In genomic region chr3:158710601-158711000, GRCh38 we compare ENCODE assay signal across 19 cellular contexts. TPM values are rescaled to one million over a fixed set of nuclear protein-coding genes. Genes with fewer than 3 reads are reported as not detected.
"Had no signal": no experiment of that assay in that cellular context is flagged by ENCODE, and none has a peak within 500 bp of the region (broad histone marks: within the 10 kb centered on the region; RNA-seq: fewer than 3 reads in every experiment).

No MANE protein-coding gene starts in this region.

- H3K36me3 ChIP-seq: thoracic aorta had no signal

- ATAC-seq: lower lobe of right lung had no signal

- H3K27ac ChIP-seq: esophagus squamous epithelium, lower lobe of right lung, upper lobe of right lung had no signal

- H3K4me3 ChIP-seq: coronary artery, esophagus squamous epithelium, lower lobe of right lung, sigmoid colon, stomach, thoracic aorta, upper lobe of right lung had no signal

- DNase-seq: activated CD4-positive, alpha-beta T cell treated with anti-CD3 and anti-CD28 coated beads, Interleukin-2, amount 50 U/mL, for 1 hour; activated CD4-positive, CD25-positive, alpha-beta regulatory T cell; activated naive CD4-positive, alpha-beta T cell treated with anti-CD3 and anti-CD28 coated beads, Interleukin-2, amount 50 U/mL, for 16 hours; central memory CD4-positive, alpha-beta T cell; effector CD4-positive, alpha-beta T cell; esophagus squamous epithelium; foreskin melanocyte; lower lobe of right lung; sigmoid colon; stimulated activated CD4-positive, alpha-beta T cell treated with anti-CD3 and anti-CD28 coated beads, Interleukin-1b, Interleukin-23, amount 100 ng/mL, for 48 hours; stomach; SW 1271; upper lobe of right lung had no signal

- H3K4me3 Mint-ChIP-seq: mesothelial cell of epicardium had no signal

- H3K27me3 ChIP-seq: esophagus squamous epithelium, sigmoid colon, stomach, upper lobe of right lung had no signal

- H3K9me3 Mint-ChIP-seq: mesothelial cell of epicardium had no signal

- H3K27ac Mint-ChIP-seq: mesothelial cell of epicardium had no signal

RNA-seq across cellular contexts. Expression of gene RARRES1, which starts 21.7 kb away (rescaled TPM):
- total RNA-seq: activated CD8-positive, alpha-beta memory T cell treated with anti-CD3 and anti-CD28 coated beads for 36 hours; T-helper 2 cell treated with Interferon-gamma antibody and Interleukin-4, amounts not matched to agents 100 ng/mL and 5 ng/mL, for 36 hours had no signal
- polyA plus RNA-seq: neural cell had no signal
